21 cellular contexts compared by ENCODE assay signal in genomic region chr2:64392514-64392913, GRCh38.
"Had no signal": no experiment of that assay in that cellular context is flagged by ENCODE, and none has a peak within 500 bp of the region (broad histone marks: within the 10 kb centered on the region; RNA-seq: fewer than 3 reads in every experiment).

No MANE protein-coding gene starts in this region.

- FAIRE-seq: astrocyte had no signal

- ATAC-seq: activated CD4-positive, CD25-positive, alpha-beta regulatory T cell treated with anti-CD3 and anti-CD28 coated beads, Interleukin-2, amount 50 U/mL, for 24 hours; activated CD8-positive, alpha-beta T cell treated with anti-CD3 and anti-CD28 coated beads, Interleukin-2, amount 10 ng/mL, durations not matched to agents 7 days and 5 days; SK-N-SH treated with all-trans-retinoic acid at 6 μM for 48 hours had no signal

- H3K27me3 ChIP-seq: Peyer's patch had no signal

- H3K27ac ChIP-seq: RWPE1, SJSA1 had no signal

- DNase-seq: activated CD4-positive, alpha-beta T cell treated with anti-CD3 and anti-CD28 coated beads for 48 hours; activated CD4-positive, alpha-beta T cell treated with anti-CD3 and anti-CD28 coated beads, Interleukin-2, amount 50 U/mL, for 4 hours; activated CD8-positive, alpha-beta T cell treated with anti-CD3 and anti-CD28 coated beads, Interleukin-2, amount 10 ng/mL, durations not matched to agents 7 days and 5 days; activated effector memory CD4-positive, alpha-beta T cell treated with Interleukin-2 at 50 U/mL for 16 hours; activated naive CD4-positive, alpha-beta T cell; activated T-cell treated with anti-CD3 and anti-CD28 coated beads, Interleukin-2, amount 50 U/mL, for 24 hours; Kasumi-1; KBM-7; NCI-H1048; NCI-H146; NCI-H187 treated with DMSO at 0.1 percent for 48 hours; NCI-H2081 treated with DMSO at 0.1 percent for 48 hours; NCI-H446; NCI-H524; Right ventricle myocardium superior had no signal

- H3K9me3 ChIP-seq: Peyer's patch, SJSA1 had no signal

- H3K4me3 ChIP-seq: Peyer's patch, SJSA1 had no signal

- H3K4me1 ChIP-seq: Peyer's patch, SJSA1 had no signal

- H3K36me3 ChIP-seq: Peyer's patch, SJSA1 had no signal
